8 cellular contexts compared by ENCODE assay signal in the genomic region with DNA sequence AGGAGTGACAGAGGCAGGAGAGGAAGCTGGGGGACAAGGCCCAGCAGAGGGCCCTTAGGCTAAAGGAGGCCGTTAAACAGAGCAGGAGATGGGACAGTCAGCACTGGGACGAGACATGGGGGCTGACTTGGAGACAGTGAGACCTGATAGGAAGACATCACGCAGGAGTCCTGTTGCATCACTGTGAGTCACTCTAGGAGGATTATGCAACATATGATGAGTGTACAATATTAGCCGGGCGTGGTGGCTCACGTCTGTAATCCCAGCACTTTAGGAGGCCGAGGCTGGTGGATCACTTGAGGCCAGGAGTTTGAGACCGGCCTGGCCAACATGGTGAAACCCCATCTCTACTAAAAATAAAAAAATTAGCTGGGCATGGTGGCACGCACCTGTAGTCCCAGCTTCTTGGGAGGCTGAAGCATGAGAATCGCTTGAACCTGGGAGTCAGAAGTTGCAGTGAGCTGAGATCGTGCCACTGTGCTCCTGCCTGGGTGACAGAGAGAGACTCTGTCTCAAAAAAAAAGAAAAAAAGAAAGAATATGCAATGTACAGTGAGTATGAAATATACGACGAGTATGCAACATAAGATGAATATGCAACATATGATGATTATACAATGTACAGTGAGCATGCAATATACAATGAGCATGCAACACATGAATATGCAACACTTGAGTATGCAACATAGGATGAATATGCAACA.
DNase-seq lines count a peak whose midpoint lies in the region; ATAC-seq and TF ChIP-seq lines count a peak whose summit lies in the region.
"Not testable (repeated sequence)": the region's sequence is repeated elsewhere in the genome, so short reads cannot be mapped to it uniquely, and the experiment has no call there.

No MANE protein-coding gene starts in this region.

- peaks cover 13% of the 10 kb centered on the region for H3F3A ChIP-seq in smooth muscle cell (ENCODE audit: low read depth)

- not testable (repeated sequence) for H3K36me3 ChIP-seq in HEK293 (ENCODE audit: control insufficient read depth in 2 of 2, insufficient read depth in 1 of 2, low read length in 2 of 2); heart right ventricle; smooth muscle cell (ENCODE audit: low read depth)

- ATAC-seq in heart right ventricle = peak in 5 of 8 donors; percentile 31 to 88 (median 47)

- TF ChIP-seq CTCF in AG10803 (conservative IDR thresholded peaks at IDR 0.05; ENCODE audit: low read length) = 0 out of 2 replicates have a peak, but pooled peaks have one; percentile 2
- TF ChIP-seq CTCF in HEK293 (tag by site-specific recombination; IDR thresholded peaks at IDR 0.05); chondrocyte (IDR thresholded peaks at IDR 0.05); heart right ventricle (IDR thresholded peaks at IDR 0.05); smooth muscle cell (IDR thresholded peaks at IDR 0.05; ENCODE audit: borderline replicate concordance, insufficient read depth, poor library complexity, severe bottlenecking): not testable (repeated sequence)

- not testable (repeated sequence) for H3K4me1 Mint-ChIP-seq in chondrocyte (ENCODE audit: low read depth)

- not testable (repeated sequence) for H3K4me3 Mint-ChIP-seq in chondrocyte (ENCODE audit: unreplicated experiment)

- POLR2A ChIA-PET in HEK293 (lab: Yijun Ruan, JAX) = not testable (repeated sequence)

- not testable (repeated sequence) for H3K36me3 Mint-ChIP-seq in chondrocyte (ENCODE audit: low read depth)

- not testable (repeated sequence) for H3K4me3 ChIP-seq in AG10803 (ENCODE audit: low read length); HEK293 (ENCODE audit: low read depth, low read length); heart right ventricle; smooth muscle cell

- H3K79me2 ChIP-seq in smooth muscle cell (ENCODE audit: low read depth) = not testable (repeated sequence)

- CTCF ChIA-PET in HEK293 (lab: Yijun Ruan, JAX) = not testable (repeated sequence)

- H4K20me1 ChIP-seq in smooth muscle cell (ENCODE audit: low read depth) = not testable (repeated sequence)

- not testable (repeated sequence) for H3K4me2 ChIP-seq in smooth muscle cell

- not testable (repeated sequence) for H3K4me1 ChIP-seq in HEK293 (ENCODE audit: control insufficient read depth, insufficient read depth, low read length); smooth muscle cell (ENCODE audit: low read depth)
- H3K4me1 ChIP-seq in heart right ventricle = peaks cover 0 to 12% (median 0%) of the 10 kb centered on the region in 9 donors

- not testable (repeated sequence) for H3K27me3 ChIP-seq in heart right ventricle; smooth muscle cell (ENCODE audit: low read depth)

- not testable (repeated sequence) for H3K9me3 Mint-ChIP-seq in chondrocyte (ENCODE audit: low read depth)

- intact Hi-C loops in heart right ventricle (cut with DNase I) = not testable (repeated sequence)

- not testable (repeated sequence) for H3K27ac Mint-ChIP-seq in chondrocyte (ENCODE audit: unreplicated experiment)

- not testable (repeated sequence) for H3K27me3 Mint-ChIP-seq in chondrocyte (ENCODE audit: low read depth)

- DNase-seq in AG10803 (ENCODE audit: low read depth) (peak; percentile 91), NCI-H460 (ENCODE audit: extremely low read depth, low read depth) (peak; percentile 95), SW480 (ENCODE audit: low spot score) (peak; percentile 87), chondrocyte (ENCODE audit: low spot score) (peak; percentile 26), myocyte (ENCODE audit: low read depth) (peak; percentile 41)
- not testable (repeated sequence) for DNase-seq in heart right ventricle; smooth muscle cell (lab: John Stamatoyannopoulos, UW; ENCODE audit: unreplicated experiment)

- WGBS in heart right ventricle, 2 donors = 88 to 93% methylated on average over 13 of the region's 13 CpGs
- 42% methylated on average over 13 of the region's 13 CpGs for WGBS in smooth muscle cell (ENCODE audit: low lambda C conversion rate)

- peak overlapping the region; percentile 39 for H3K9ac ChIP-seq in smooth muscle cell (ENCODE audit: low read depth)

- H3K27ac ChIP-seq in HEK293 (ENCODE audit: extremely low read depth, low read depth, low read length) = not testable (repeated sequence)
- H3K27ac ChIP-seq in heart right ventricle = peak overlapping the region in 1 of 10 donors; percentile 58
- H3K27ac ChIP-seq in smooth muscle cell (ENCODE audit: low read depth) = peak overlapping the region; percentile 83

- H3K9me3 ChIP-seq in HEK293 (ENCODE audit: control insufficient read depth, insufficient read depth, low read depth, low read length); heart right ventricle; smooth muscle cell (replicated peaks; ENCODE audit: low read depth): not testable (repeated sequence)

- not testable (repeated sequence) for H2AFZ ChIP-seq in smooth muscle cell (ENCODE audit: low read depth)

TF ChIP-seq in HEK293, 187 proteins besides CTCF, POLR2A, EP300 and RAD21 (continues in another document):
- TF ChIP-seq KLF17 (tag by site-specific recombination; IDR thresholded peaks at IDR 0.05) (0 out of 2 replicates have a peak, but pooled peaks have one; percentile 43), ZNF366 (tag by site-specific recombination; conservative IDR thresholded peaks at IDR 0.05) (0 out of 2 replicates have a peak, but pooled peaks have one; percentile 31), PATZ1 (tag by site-specific recombination; IDR thresholded peaks at IDR 0.05) (peak; percentile 37; the same call in 1 of the 2 replicates), ZNF335 (tag by site-specific recombination; conservative IDR thresholded peaks at IDR 0.05) (peak; percentile 36; the same call in 1 of the 2 replicates), ZNF629 (tag by site-specific recombination; IDR thresholded peaks at IDR 0.05) (peak; percentile 69), ZBTB21 (tag by site-specific recombination; IDR thresholded peaks at IDR 0.05) (0 out of 2 replicates have a peak, but pooled peaks have one; percentile 35), ZEB2 (tag by site-specific recombination; IDR thresholded peaks at IDR 0.05) (peak; percentile 48; the same call in 1 of the 2 replicates), SP7 (tag by site-specific recombination; IDR thresholded peaks at IDR 0.05) (peak; percentile 52; the same call in 1 of the 2 replicates), ZNF184 (tag by site-specific recombination; IDR thresholded peaks at IDR 0.05) (0 out of 2 replicates have a peak, but pooled peaks have one; percentile 49), SCRT2 (tag by site-specific recombination; IDR thresholded peaks at IDR 0.05) (peak; percentile 88), ZNF639 (tag by site-specific recombination; IDR thresholded peaks at IDR 0.05) (peak; percentile 58; the same call in 1 of the 2 replicates)
